In the genomic region with DNA sequence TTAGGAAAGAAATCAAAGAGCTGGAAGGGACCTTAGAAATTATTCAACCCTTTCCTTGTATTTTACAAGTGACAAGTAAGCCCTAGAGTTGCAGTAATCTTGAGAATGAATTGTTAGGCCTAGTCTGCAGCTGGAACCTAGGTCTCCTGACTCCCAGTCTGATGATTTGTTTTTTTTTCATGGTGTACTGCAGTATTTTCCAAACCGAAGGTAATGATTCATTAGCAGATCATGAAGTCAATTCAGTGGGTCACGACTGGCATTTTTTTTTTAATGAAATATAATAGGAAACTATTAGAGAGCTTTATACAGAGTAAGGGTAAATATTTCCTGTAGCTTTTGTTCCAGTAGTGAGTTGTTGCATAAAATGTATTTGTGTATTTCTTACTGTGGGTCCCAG, we compare ENCODE assay signal across 30 cellular contexts. TPM values are rescaled to one million over a fixed set of nuclear protein-coding genes. Genes with fewer than 3 reads are reported as not detected.
DNase-seq lines count a peak whose midpoint lies in the region; ATAC-seq and TF ChIP-seq lines count a peak whose summit lies in the region.
"Had no signal": no experiment of that assay in that cellular context is flagged by ENCODE, and none has a peak within 500 bp of the region (broad histone marks: within the 10 kb centered on the region; RNA-seq: fewer than 3 reads in every experiment).

No MANE protein-coding gene starts in this region.

- BruUV-seq in A673 (replicated peaks; lab: Mats Ljungman, UMichigan) (no TSS peak), PC-3 (replicated peaks; lab: Mats Ljungman, UMichigan) (no TSS peak)

- H3K27ac ChIP-seq in A673 (ENCODE audit: low read depth, low read length, poor library complexity, severe bottlenecking) (peak overlapping the region; percentile 2), PC-3 (ENCODE audit: low read length) (peak overlapping the region; percentile 47)
- H3K27ac ChIP-seq: cardiac muscle cell, pancreas, suprapubic skin had no signal

- ATAC-seq in PC-3, result no peak
- no peak for ATAC-seq in HG03457 (IDR thresholded peaks at IDR 0.05; ENCODE audit: unreplicated experiment)
- ATAC-seq: K562; natural killer cell; pancreas; right cardiac atrium; stimulated activated memory B cell treated with anti-CD40 and anti-IgM and Interleukin-4, amounts not matched to agents 10 μg/mL and 1 μg/mL and 100 μg/mL, for 72 hours had no signal

- peaks cover 76% of the 10 kb centered on the region for H3K4me1 Mint-ChIP-seq in nephron
- H3K4me1 Mint-ChIP-seq: activated CD4-positive, alpha-beta memory T cell treated with anti-CD3 and anti-CD28 coated beads, Interleukin-2, amount 10 ng/mL, durations not matched to agents 7 days and 5 days; stimulated activated memory B cell treated with anti-CD40 and anti-IgM and Interleukin-4, amounts not matched to agents 10 μg/mL and 1 μg/mL and 100 μg/mL, for 72 hours had no signal

- no peak overlapping the region for H2AFZ ChIP-seq in PC-3 (ENCODE audit: low read length)

- H3K9me2 ChIP-seq in PC-3 (replicated peaks; ENCODE audit: low read length), result no peaks in the 10 kb centered on the region

- H3K36me3 ChIP-seq in A673 (ENCODE audit: insufficient read depth, low read length, poor library complexity, severe bottlenecking), result peaks cover 8% of the 10 kb centered on the region
- no peaks in the 10 kb centered on the region for H3K36me3 ChIP-seq in PC-3 (ENCODE audit: low read depth, low read length)
- H3K36me3 ChIP-seq: cardiac muscle cell, pancreas had no signal

- H3K27me3 ChIP-seq in A673 (replicated peaks; ENCODE audit: insufficient read depth, low read depth, low read length, poor library complexity) (no peaks in the 10 kb centered on the region), PC-3 (ENCODE audit: low read length) (no peaks in the 10 kb centered on the region)
- H3K27me3 ChIP-seq: cardiac muscle cell, pancreas, suprapubic skin had no signal

- H3K79me2 ChIP-seq in PC-3 (ENCODE audit: low read length), result no peaks in the 10 kb centered on the region

- CTCF ChIA-PET in A673 (lab: Charles Lee), result interaction anchor here (0.6 kb wide), 1 partner anchor 386 kb away, joined by 4 read pairs; no protein-coding TSS in a partner anchor
- CTCF ChIA-PET in PC-3 (lab: Charles Lee), result no interaction called here

- peaks cover 12% of the 10 kb centered on the region for H4K20me1 ChIP-seq in PC-3 (ENCODE audit: low read length)

- H3K4me2 ChIP-seq in PC-3 (ENCODE audit: low read length), result peak overlapping the region; percentile 46

- peaks cover 5% of the 10 kb centered on the region for H3F3A ChIP-seq in PC-3 (ENCODE audit: low read length, unreplicated experiment)

- POLR2A ChIA-PET in A673 (lab: Charles Lee; ENCODE audit: low non-redundant PET), result no interaction called here
- POLR2A ChIA-PET in PC-3 (lab: Charles Lee; ENCODE audit: unreplicated experiment), result interaction anchor here (0.6 kb wide), 1 partner anchor 34 kb away, joined by 4 read pairs; no protein-coding TSS in a partner anchor

- H3K4me1 ChIP-seq in A673 (ENCODE audit: insufficient read depth, low read length, poor library complexity, severe bottlenecking) (peaks cover 58% of the 10 kb centered on the region), PC-3 (ENCODE audit: insufficient read depth, low read length) (peaks cover 57% of the 10 kb centered on the region)
- H3K4me1 ChIP-seq: pancreas, suprapubic skin had no signal

- DNase-seq in A673 (ENCODE audit: low spot score) (no peak), PC-3 (peak; percentile 49), choroid plexus epithelial cell (ENCODE audit: low read depth) (peak; percentile 70), OCI-M1 (lab: John Stamatoyannopoulos, UW) (no peak), activated gamma-delta T cell treated with Interleukin-2 at 50 U/mL for 16 hours (no peak), GM10266 (ENCODE audit: extremely low spot score) (no peak)
- DNase-seq: 8988T; activated CD4-positive, alpha-beta memory T cell treated with anti-CD3 and anti-CD28 coated beads, Interleukin-2, amount 10 ng/mL, durations not matched to agents 7 days and 5 days; activated CD4-positive, alpha-beta T cell treated with anti-CD3 and anti-CD28 coated beads for 1 hour; activated CD8-positive, alpha-beta memory T cell treated with anti-CD3 and anti-CD28 coated beads, Interleukin-2, amount 50 U/mL, for 48 hours; activated naive CD4-positive, alpha-beta T cell treated with anti-CD3 and anti-CD28 coated beads, Interleukin-2, amount 50 U/mL, for 16 hours; CD4-positive, alpha-beta T cell; H7; MM.1S; natural killer cell; NCI-H1417; NCI-H2029 treated with DMSO at 0.1 percent for 48 hours; NCI-H2227 treated with DMSO at 0.1 percent for 48 hours; pancreas; right cardiac atrium; RPMI8226; stimulated activated CD4-positive, alpha-beta T cell treated with anti-CD3 and anti-CD28 coated beads, Interleukin-12 subunit alpha, Interleukin-12 subunit beta, amount 100 ng/mL, for 4 hours; stimulated activated CD4-positive, alpha-beta T cell treated with anti-CD3 and anti-CD28 coated beads, Interleukin-4, amount 100 ng/mL, for 4 hours had no signal

- no peaks in the 10 kb centered on the region for H3K9me3 ChIP-seq in A673 (ENCODE audit: low read depth, low read length, poor library complexity, severe bottlenecking)
- H3K9me3 ChIP-seq in PC-3 (ENCODE audit: low read length), result no peaks in the 10 kb centered on the region
- H3K9me3 ChIP-seq: pancreas, suprapubic skin had no signal

- H3K9me3 Mint-ChIP-seq in nephron, result no peaks in the 10 kb centered on the region
- H3K9me3 Mint-ChIP-seq: activated CD4-positive, alpha-beta memory T cell treated with anti-CD3 and anti-CD28 coated beads, Interleukin-2, amount 10 ng/mL, durations not matched to agents 7 days and 5 days; CD4-positive, alpha-beta T cell; dendritic cell treated with granulocyte-macrophage colony-stimulating factor and Interleukin-4, amounts not matched to agents 40 ng/mL and 50 ng/mL, for 4 days; natural killer cell; stimulated activated memory B cell treated with anti-CD40 and anti-IgM and Interleukin-4, amounts not matched to agents 10 μg/mL and 1 μg/mL and 100 μg/mL, for 72 hours had no signal

- H3K36me3 Mint-ChIP-seq in nephron (ENCODE audit: low read depth), result peaks cover 12% of the 10 kb centered on the region
- H3K36me3 Mint-ChIP-seq: natural killer cell had no signal

- TF ChIP-seq CTCF in A673 (conservative IDR thresholded peaks at IDR 0.05; ENCODE audit: low read depth, low read length), result no peak
- no peak for TF ChIP-seq CTCF in PC-3 (conservative IDR thresholded peaks at IDR 0.05; ENCODE audit: low read depth, low read length)
- TF ChIP-seq CTCF in choroid plexus epithelial cell (conservative IDR thresholded peaks at IDR 0.05; ENCODE audit: low read depth, low read length), result no peak
- no peak for TF ChIP-seq CTCF in nephron (IDR thresholded peaks at IDR 0.05; ENCODE audit: unreplicated experiment in 3 of 3)
- TF ChIP-seq CTCF in GM10266 (IDR thresholded peaks at IDR 0.05; ENCODE audit: control insufficient read depth, insufficient read depth, low read depth, missing control alignments), result no peak

- peaks cover 3% of the 10 kb centered on the region for H3K27me3 Mint-ChIP-seq in nephron (ENCODE audit: low read depth)
- H3K27me3 Mint-ChIP-seq: activated CD4-positive, alpha-beta memory T cell treated with anti-CD3 and anti-CD28 coated beads, Interleukin-2, amount 10 ng/mL, durations not matched to agents 7 days and 5 days; CD4-positive, alpha-beta T cell; dendritic cell treated with granulocyte-macrophage colony-stimulating factor and Interleukin-4, amounts not matched to agents 40 ng/mL and 50 ng/mL, for 4 days; stimulated activated memory B cell treated with anti-CD40 and anti-IgM and Interleukin-4, amounts not matched to agents 10 μg/mL and 1 μg/mL and 100 μg/mL, for 72 hours had no signal

- intact Hi-C loops in A673 (cut with micrococcal nuclease; ENCODE audit: unreplicated experiment) (no loop called here), PC-3 (cut with micrococcal nuclease) (loop anchor here (10.0 kb wide), 2 partner anchors 147 to 327 kb away; no protein-coding TSS in a partner anchor)

- peak overlapping the region; percentile 3 to 84 (median 18) for H3K27ac Mint-ChIP-seq in nephron
- H3K27ac Mint-ChIP-seq: activated CD4-positive, alpha-beta memory T cell treated with anti-CD3 and anti-CD28 coated beads, Interleukin-2, amount 10 ng/mL, durations not matched to agents 7 days and 5 days; CD4-positive, alpha-beta T cell; dendritic cell treated with granulocyte-macrophage colony-stimulating factor and Interleukin-4, amounts not matched to agents 40 ng/mL and 50 ng/mL, for 4 days; stimulated activated memory B cell treated with anti-CD40 and anti-IgM and Interleukin-4, amounts not matched to agents 10 μg/mL and 1 μg/mL and 100 μg/mL, for 72 hours had no signal

- no peak overlapping the region for H3K9ac ChIP-seq in PC-3 (ENCODE audit: low read length)

- no peak overlapping the region for H3K4me3 ChIP-seq in A673 (ENCODE audit: low read depth, low read length, poor library complexity, severe bottlenecking)
- H3K4me3 ChIP-seq in PC-3 (ENCODE audit: low read length), result no peak overlapping the region
- H3K4me3 ChIP-seq in choroid plexus epithelial cell (ENCODE audit: low read depth, low read length), result no peak overlapping the region
- H3K4me3 ChIP-seq: cardiac muscle cell, K562, pancreas, suprapubic skin had no signal

- H3K4me3 Mint-ChIP-seq in nephron, result peak overlapping the region in 1 of 3 experiments; percentile 5
- H3K4me3 Mint-ChIP-seq: activated CD4-positive, alpha-beta memory T cell treated with anti-CD3 and anti-CD28 coated beads, Interleukin-2, amount 10 ng/mL, durations not matched to agents 7 days and 5 days; CD4-positive, alpha-beta T cell; dendritic cell treated with granulocyte-macrophage colony-stimulating factor and Interleukin-4, amounts not matched to agents 40 ng/mL and 50 ng/mL, for 4 days; natural killer cell; stimulated activated memory B cell treated with anti-CD40 and anti-IgM and Interleukin-4, amounts not matched to agents 10 μg/mL and 1 μg/mL and 100 μg/mL, for 72 hours had no signal

RNA-seq across cellular contexts. Expression of gene EXT2, which starts 42.8 kb away (rescaled TPM):
- total RNA-seq in A673 (2021) (123 and 128 TPM in 2 replicates), PC-3 (2014; rRNA removed) (74.2 and 77.0 TPM in 2 replicates)

Comparison
In these comparisons a context has a peak if more than half of its experiments do, and no peak if none do; other contexts are left out.
1. DNase-seq: peak in PC-3 (single experiment) and choroid plexus epithelial cell (single experiment); none in A673 (single experiment), OCI-M1 (single experiment), activated gamma-delta T cell treated with Interleukin-2 at 50 U/mL for 16 hours (single experiment) and GM10266 (single experiment).